Comparison of ENCODE assay signal across 8 cellular contexts in the genomic region with DNA sequence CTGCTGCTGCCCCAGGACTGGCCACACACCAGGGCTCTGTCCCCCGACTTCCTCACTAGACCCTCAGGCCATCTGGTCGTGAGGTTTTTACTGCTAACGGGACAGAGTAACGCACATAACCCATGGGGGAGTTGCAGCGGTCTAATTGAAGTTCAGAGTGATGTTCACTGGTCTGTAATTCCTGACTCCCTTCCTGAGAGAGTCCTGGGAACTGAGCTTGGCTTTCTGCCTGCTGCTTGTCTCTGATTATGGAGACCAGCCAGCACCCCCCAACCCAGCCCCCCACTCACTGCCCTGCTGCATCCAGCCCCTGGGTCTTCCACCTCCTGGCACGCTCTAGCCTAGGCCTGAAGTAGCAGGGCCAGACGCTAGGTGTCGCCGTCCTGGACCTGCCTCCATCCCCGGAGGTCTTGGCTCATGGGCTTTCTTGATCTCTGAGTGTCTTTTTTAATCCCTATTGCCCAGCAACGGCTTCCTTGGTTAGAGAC.
DNase-seq lines count a peak whose midpoint lies in the region; ATAC-seq and TF ChIP-seq lines count a peak whose summit lies in the region.

No MANE protein-coding gene starts in this region.

- peak; percentile 89 for TF ChIP-seq CTCF in GM12864 (IDR thresholded peaks at IDR 0.05; ENCODE audit: low read depth, low read length, missing control alignments)

- intact Hi-C loops in head of caudate nucleus (cut with DNase I): no loop called here

- ATAC-seq in HG02678 (IDR thresholded peaks at IDR 0.05; ENCODE audit: unreplicated experiment) (peak; percentile 44), GM21576 (IDR thresholded peaks at IDR 0.05; ENCODE audit: unreplicated experiment) (no peak)

- H3K4me3 ChIP-seq in GM12864 (ENCODE audit: low read depth, low read length): no peak overlapping the region

- peak; percentile 8 for DNase-seq in GM12864 (ENCODE audit: low read depth)
- DNase-seq in activated CD4-positive, alpha-beta T cell treated with anti-CD3 and anti-CD28 coated beads, Interleukin-2, amount 50 U/mL, for 48 hours: peak; percentile 11 to 21
- DNase-seq in head of caudate nucleus: peak in 36 of 42 donors; percentile 30 to 83 (median 58)
- DNase-seq in stimulated activated CD4-positive, alpha-beta T cell treated with anti-CD3 and anti-CD28 coated beads, Interleukin-15, amount 100 ng/mL, for 24 hours: peak; percentile 41
- no peak for DNase-seq in 8988T
- DNase-seq in NCI-H345 treated with DMSO at 0.1 percent for 48 hours (lab: John Stamatoyannopoulos, UW; ENCODE audit: unreplicated experiment): no peak

Comparison
In these comparisons a context has a peak if more than half of its experiments do, and no peak if none do; other contexts are left out.
1. DNase-seq: peak in GM12864 (single experiment), activated CD4-positive, alpha-beta T cell treated with anti-CD3 and anti-CD28 coated beads, Interleukin-2, amount 50 U/mL, for 48 hours (2 of 2), head of caudate nucleus (36 of 42) and stimulated activated CD4-positive, alpha-beta T cell treated with anti-CD3 and anti-CD28 coated beads, Interleukin-15, amount 100 ng/mL, for 24 hours (single experiment); none in 8988T (single experiment) and NCI-H345 treated with DMSO at 0.1 percent for 48 hours (single experiment).